Comparison of ENCODE assay signal across 17 cellular contexts in genomic region chr3:159948423-159949140, GRCh38. TPM values are rescaled to one million over a fixed set of nuclear protein-coding genes. Genes with fewer than 3 reads are reported as not detected.
DNase-seq lines count a peak whose midpoint lies in the region; ATAC-seq lines count a peak whose summit lies in the region.
"Had no signal": no experiment of that assay in that cellular context is flagged by ENCODE, and none has a peak within 500 bp of the region (broad histone marks: within the 10 kb centered on the region; RNA-seq: fewer than 3 reads in every experiment).

No MANE protein-coding gene starts in this region.

- DNase-seq in GM03348 (ENCODE audit: low spot score) = peak; percentile 29
- peak; percentile 64 for DNase-seq in HS-5 (ENCODE audit: low read depth)
- DNase-seq in RPMI7951 (ENCODE audit: low read depth) = peak; percentile 29
- DNase-seq in medulla oblongata (ENCODE audit: extremely low spot score) = peak; percentile 17
- DNase-seq in middle frontal gyrus (ENCODE audit: extremely low spot score, low spot score) = no peak
- DNase-seq in DMS114 treated with DMSO at 0.1 percent for 48 hours (lab: John Stamatoyannopoulos, UW; ENCODE audit: unreplicated experiment) = no peak
- no peak for DNase-seq in T-helper 9 cell
- DNase-seq: activated CD4-positive, alpha-beta memory T cell treated with anti-CD3 and anti-CD28 coated beads for 36 hours; activated T-cell treated with anti-CD3 and anti-CD28 coated beads, Interleukin-2, amount 50 U/mL, for 48 hours; erythroblast; heart right ventricle; NCI-H1105 treated with DMSO at 0.1 percent for 48 hours; Peyer's patch; stimulated activated CD4-positive, alpha-beta T cell treated with anti-CD3 and anti-CD28 coated beads, Interleukin-12 subunit alpha, Interleukin-12 subunit beta, amount 100 ng/mL, for 4 hours; tibial artery had no signal

- ATAC-seq in HG03095 (IDR thresholded peaks at IDR 0.05; ENCODE audit: unreplicated experiment) = no peak
- ATAC-seq: heart right ventricle; stimulated activated effector memory CD8-positive, alpha-beta T cell treated with anti-CD3 and anti-CD28 coated beads, Interleukin-12 subunit alpha, Interleukin-12 subunit beta, amount 100 ng/mL, for 72 hours had no signal

RNA-seq across cellular contexts. Expression of gene IL12A, which starts 40.1 kb away (rescaled TPM):
- total RNA-seq in RPMI7951 (2014; rRNA removed; shearing (Covaris generic)) = 0.49 and 0.72 TPM in 2 replicates
- total RNA-seq: activated CD4-positive, alpha-beta memory T cell treated with anti-CD3 and anti-CD28 coated beads for 36 hours had no signal

Comparison
In these comparisons a context has a peak if more than half of its experiments do, and no peak if none do; other contexts are left out.
1. DNase-seq: peak in GM03348 (single experiment), HS-5 (single experiment), RPMI7951 (single experiment) and medulla oblongata (single experiment); none in middle frontal gyrus (single experiment), DMS114 treated with DMSO at 0.1 percent for 48 hours (single experiment) and T-helper 9 cell (single experiment).